Comparison of ENCODE assay signal across 8 cellular contexts in genomic region chr3:129824926-129825541, GRCh38.
DNase-seq lines count a peak whose midpoint lies in the region; ATAC-seq, FAIRE-seq and TF ChIP-seq lines count a peak whose summit lies in the region.

No MANE protein-coding gene starts in this region.

- no peak overlapping the region for H3K4me3 Mint-ChIP-seq in activated CD8-positive, alpha-beta T cell treated with anti-CD3 and anti-CD28 coated beads, Interleukin-2, amount 10 ng/mL, durations not matched to agents 7 days and 5 days

- CTCF ChIA-PET in activated CD8-positive, alpha-beta T cell treated with anti-CD3 and anti-CD28 coated beads, Interleukin-2, amount 10 ng/mL, durations not matched to agents 7 days and 5 days (lab: Charles Lee), result interaction anchor here (0.6 to 3.3 kb wide), 19 partner anchors 10 to 442 kb away, joined by 3 to 27 read pairs (median 4); no protein-coding TSS in a partner anchor

- no peak overlapping the region for H3K27ac ChIP-seq in pancreas

- peak; percentile 34 to 57 (median 46) for TF ChIP-seq CTCF in pancreas (IDR thresholded peaks at IDR 0.05)

- DNase-seq in ELR (ENCODE audit: low read depth) (peak; percentile 67), NCI-H82 treated with DMSO at 0.1 percent for 48 hours (lab: John Stamatoyannopoulos, UW; ENCODE audit: unreplicated experiment) (peak; percentile 81), fibroblast of the conjunctiva (ENCODE audit: low read depth) (peak; percentile 34), pancreas (peak in 3 of 6 donors; percentile 18 to 33 (median 28))
- peak; percentile 63 for DNase-seq in activated CD8-positive, alpha-beta T cell treated with anti-CD3 and anti-CD28 coated beads, Interleukin-2, amount 10 ng/mL, durations not matched to agents 7 days and 5 days

- no peaks in the 10 kb centered on the region for H3K27me3 ChIP-seq in pancreas

- peaks cover 22% of the 10 kb centered on the region for H3K4me1 Mint-ChIP-seq in activated CD8-positive, alpha-beta T cell treated with anti-CD3 and anti-CD28 coated beads, Interleukin-2, amount 10 ng/mL, durations not matched to agents 7 days and 5 days (ENCODE audit: low read depth)

- H3K27ac Mint-ChIP-seq in activated CD8-positive, alpha-beta T cell treated with anti-CD3 and anti-CD28 coated beads, Interleukin-2, amount 10 ng/mL, durations not matched to agents 7 days and 5 days, result no peak overlapping the region

- 47 to 50% methylated on average over 3 of the region's 3 CpGs for WGBS in pancreas, 2 donors

- no peaks in the 10 kb centered on the region for H3K9me3 Mint-ChIP-seq in activated CD8-positive, alpha-beta T cell treated with anti-CD3 and anti-CD28 coated beads, Interleukin-2, amount 10 ng/mL, durations not matched to agents 7 days and 5 days (ENCODE audit: insufficient read depth)

- FAIRE-seq in pancreas (lab: Jason Lieb, UNC), result no peak

- no peaks in the 10 kb centered on the region for H3K9me3 ChIP-seq in pancreas

- no peaks in the 10 kb centered on the region for H3K27me3 Mint-ChIP-seq in activated CD8-positive, alpha-beta T cell treated with anti-CD3 and anti-CD28 coated beads, Interleukin-2, amount 10 ng/mL, durations not matched to agents 7 days and 5 days (ENCODE audit: low read depth)

- no peaks in the 10 kb centered on the region for H3K36me3 Mint-ChIP-seq in activated CD8-positive, alpha-beta T cell treated with anti-CD3 and anti-CD28 coated beads, Interleukin-2, amount 10 ng/mL, durations not matched to agents 7 days and 5 days (ENCODE audit: low read depth)

- no peaks in the 10 kb centered on the region for H3K36me3 ChIP-seq in pancreas

- no peak overlapping the region for H3K4me3 ChIP-seq in pancreas

- H3K4me1 ChIP-seq in pancreas, result no peaks in the 10 kb centered on the region

- intact Hi-C loops in pancreas (cut with DNase I), result loop anchor here in 2 of 3 donors (5.0 to 10.0 kb wide), 3 partner anchors 170 to 193 kb away; no protein-coding TSS in a partner anchor

- ATAC-seq in HG03196 (IDR thresholded peaks at IDR 0.05; ENCODE audit: unreplicated experiment) (peak; percentile 59), pancreas (peak in 3 of 4 donors; percentile 63 to 80 (median 76)), GM21717 (IDR thresholded peaks at IDR 0.05; ENCODE audit: unreplicated experiment) (no peak), GM21737 (IDR thresholded peaks at IDR 0.05; ENCODE audit: unreplicated experiment) (no peak)
- ATAC-seq in activated CD8-positive, alpha-beta T cell treated with anti-CD3 and anti-CD28 coated beads, Interleukin-2, amount 10 ng/mL, durations not matched to agents 7 days and 5 days, result peak; percentile 60

- POLR2A ChIA-PET in activated CD8-positive, alpha-beta T cell treated with anti-CD3 and anti-CD28 coated beads, Interleukin-2, amount 10 ng/mL, durations not matched to agents 7 days and 5 days (lab: Charles Lee), result no interaction called here

Comparison
In these comparisons a context has a peak if more than half of its experiments do, and no peak if none do; other contexts are left out.
1. ATAC-seq: peak in HG03196 (single experiment), activated CD8-positive, alpha-beta T cell treated with anti-CD3 and anti-CD28 coated beads, Interleukin-2, amount 10 ng/mL, durations not matched to agents 7 days and 5 days (single experiment) and pancreas (3 of 4); none in GM21717 (single experiment) and GM21737 (single experiment).